Comparison of ENCODE assay signal across 8 cellular contexts in genomic region chr6:156933201-156934053, GRCh38.
DNase-seq lines count a peak whose midpoint lies in the region; ATAC-seq and TF ChIP-seq lines count a peak whose summit lies in the region.

No MANE protein-coding gene starts in this region.

- H2AFZ ChIP-seq in parathyroid adenoma = no peak overlapping the region

- peak overlapping the region; percentile 21 for H3K27ac ChIP-seq in epithelial cell of prostate
- H3K27ac ChIP-seq in parathyroid adenoma = peak overlapping the region; percentile 80
- no peak overlapping the region for H3K27ac ChIP-seq in effector memory CD4-positive, alpha-beta T cell (ENCODE audit: insufficient read depth, low read length, poor library complexity, severe bottlenecking)

- in situ Hi-C loops in HAP-1 (cut with MboI; ENCODE audit: low sequenced_read_pairs) = no loop called here

- H3K36me3 ChIP-seq in HAP-1 (replicated peaks) (no peaks in the 10 kb centered on the region; the same call in 1 of the 2 replicates), parathyroid adenoma (ENCODE audit: control insufficient read depth, insufficient read depth, low read length) (no peaks in the 10 kb centered on the region)
- H3K36me3 ChIP-seq in effector memory CD4-positive, alpha-beta T cell (ENCODE audit: control insufficient read depth, insufficient read depth, low read length) = peaks cover 6% of the 10 kb centered on the region

- H3K4me1 ChIP-seq in HAP-1 (peaks cover 23% of the 10 kb centered on the region), parathyroid adenoma (peaks cover 17% of the 10 kb centered on the region)
- no peaks in the 10 kb centered on the region for H3K4me1 ChIP-seq in effector memory CD4-positive, alpha-beta T cell (ENCODE audit: control insufficient read depth, insufficient read depth, low read length, poor library complexity, severe bottlenecking)

- H3K27me3 ChIP-seq in HAP-1 (ENCODE audit: low read depth) (no peaks in the 10 kb centered on the region), parathyroid adenoma (ENCODE audit: control insufficient read depth, insufficient read depth, low read length) (no peaks in the 10 kb centered on the region)
- no peaks in the 10 kb centered on the region for H3K27me3 ChIP-seq in effector memory CD4-positive, alpha-beta T cell (replicated peaks; ENCODE audit: control insufficient read depth, insufficient read depth, low read length, poor library complexity, severe bottlenecking)

- H3K79me2 ChIP-seq in parathyroid adenoma = peaks cover 29% of the 10 kb centered on the region

- H3K9ac ChIP-seq in parathyroid adenoma = no peak overlapping the region

- no peak for ATAC-seq in GM21423 (IDR thresholded peaks at IDR 0.05; ENCODE audit: unreplicated experiment)

- TF ChIP-seq CTCF in parathyroid adenoma (IDR thresholded peaks at IDR 0.05) = peak; percentile 38

- H3K4me3 ChIP-seq in HAP-1 (no peak overlapping the region), parathyroid adenoma (ENCODE audit: low read depth, low read length) (peak overlapping the region; percentile 19)
- H3K4me3 ChIP-seq in effector memory CD4-positive, alpha-beta T cell (ENCODE audit: insufficient read depth, low read depth, low read length, poor library complexity, severe bottlenecking) = no peak overlapping the region

- H3K9me3 ChIP-seq in HAP-1 (no peaks in the 10 kb centered on the region), parathyroid adenoma (ENCODE audit: control insufficient read depth, low read length) (no peaks in the 10 kb centered on the region)
- H3K9me3 ChIP-seq in effector memory CD4-positive, alpha-beta T cell (ENCODE audit: control insufficient read depth, low read length) = no peaks in the 10 kb centered on the region

- peak; percentile 67 to 84 for DNase-seq in HAP-1 (ENCODE audit: low spot score in 2 of 2)
- DNase-seq in NCI-H510A treated with DMSO at 0.1 percent for 48 hours (lab: John Stamatoyannopoulos, UW) = peak; percentile 81
- DNase-seq in epithelial cell of prostate (ENCODE audit: low read depth, low spot score) = no peak
- no peak for DNase-seq in effector memory CD4-positive, alpha-beta T cell
- DNase-seq in stimulated activated CD4-positive, alpha-beta T cell treated with anti-CD3 and anti-CD28 coated beads, Interleukin-12 subunit alpha, Interleukin-12 subunit beta, amount 100 ng/mL, for 4 hours = no peak
- no peak for DNase-seq in stimulated activated CD4-positive, alpha-beta T cell treated with anti-CD3 and anti-CD28 coated beads, Interleukin-4, amount 100 ng/mL, for 4 hours

- peak overlapping the region; percentile 63 for H3K4me2 ChIP-seq in parathyroid adenoma (ENCODE audit: low read length)

Comparison
In these comparisons a context has a peak if more than half of its experiments do, and no peak if none do; other contexts are left out.
1. DNase-seq: peak in HAP-1 (2 of 2) and NCI-H510A treated with DMSO at 0.1 percent for 48 hours (single experiment); none in epithelial cell of prostate (single experiment), effector memory CD4-positive, alpha-beta T cell (0 of 3), stimulated activated CD4-positive, alpha-beta T cell treated with anti-CD3 and anti-CD28 coated beads, Interleukin-12 subunit alpha, Interleukin-12 subunit beta, amount 100 ng/mL, for 4 hours (single experiment) and stimulated activated CD4-positive, alpha-beta T cell treated with anti-CD3 and anti-CD28 coated beads, Interleukin-4, amount 100 ng/mL, for 4 hours (0 of 2).